38 cellular contexts compared by ENCODE assay signal in genomic region chr2:158060160-158060861, GRCh38. TPM values are rescaled to one million over a fixed set of nuclear protein-coding genes. Genes with fewer than 3 reads are reported as not detected.
"Had no signal": no experiment of that assay in that cellular context is flagged by ENCODE, and none has a peak within 500 bp of the region (broad histone marks: within the 10 kb centered on the region; RNA-seq: fewer than 3 reads in every experiment).

No MANE protein-coding gene starts in this region.

- H3K4me3 ChIP-seq: cardiac muscle cell, Peyer's patch, SK-N-MC had no signal

- H3K27ac ChIP-seq: cardiac muscle cell, KMS-11, RWPE1, SK-N-MC, VCaP had no signal

- H3K4me2 ChIP-seq: KMS-11 had no signal

- DNase-seq: activated B cell treated with CpG ODN at 0.5 μM for 24 hours; activated CD4-positive, alpha-beta memory T cell treated with anti-CD3 and anti-CD28 coated beads for 36 hours; activated CD4-positive, alpha-beta T cell treated with anti-CD3 and anti-CD28 coated beads for 4 hours; activated CD4-positive, alpha-beta T cell treated with anti-CD3 and anti-CD28 coated beads, Interleukin-2, amount 50 U/mL, for 1 hour; activated CD4-positive, CD25-positive, alpha-beta regulatory T cell treated with anti-CD3 and anti-CD28 coated beads, Interleukin-2, amount 50 U/mL, for 72 hours; activated CD8-positive, alpha-beta memory T cell treated with anti-CD3 and anti-CD28 coated beads, Interleukin-2, amount 50 U/mL, for 4 hours; activated gamma-delta T cell treated with Interleukin-2 at 50 U/mL for 16 hours; activated naive CD4-positive, alpha-beta T cell treated with anti-CD3 and anti-CD28 coated beads for 36 hours; activated T-cell treated with anti-CD3 and anti-CD28 coated beads for 4 hours; activated T-cell treated with anti-CD3 and anti-CD28 coated beads, Interleukin-2, amount 50 U/mL, for 4 hours; anterior cingulate cortex; MM.1S; MV-4-11; NCI-H1092; NCI-H1417; NCI-H146; NCI-H187; NCI-H2029 treated with DMSO at 0.1 percent for 48 hours; NCI-H2107; NCI-H2171; NCI-H510A; NCI-H526; NCI-H774; PC-3; Peyer's patch; SIG-M5; T-cell; T-helper 17 cell; T-helper 9 cell had no signal

- H3K9me3 ChIP-seq: Peyer's patch had no signal

- H3K27me3 Mint-ChIP-seq: activated B cell treated with CpG ODN at 0.5 μM for 24 hours had no signal

- H3K4me3 Mint-ChIP-seq: activated B cell treated with CpG ODN at 0.5 μM for 24 hours; activated CD4-positive, alpha-beta memory T cell treated with anti-CD3 and anti-CD28 coated beads for 36 hours; activated naive CD4-positive, alpha-beta T cell treated with anti-CD3 and anti-CD28 coated beads for 36 hours; activated T-cell treated with anti-CD3 and anti-CD28 coated beads, Interleukin-2, amount 50 U/mL, for 4 hours; activated T-helper 1 cell treated with anti-CD3 and anti-CD28 coated beads, Interleukin-12 subunit alpha, Interleukin-12 subunit beta, Interleukin-2, Interleukin-4 antibody, amounts not matched to agents 30 ng/mL and 10 ng/mL and 1 ng/mL, durations not matched to agents 14 hours and 24 hours and 36 hours; T-cell; T-helper 17 cell had no signal

- H3K27ac Mint-ChIP-seq: activated B cell treated with CpG ODN at 0.5 μM for 24 hours; activated CD4-positive, alpha-beta memory T cell treated with anti-CD3 and anti-CD28 coated beads for 36 hours; activated naive CD4-positive, alpha-beta T cell treated with anti-CD3 and anti-CD28 coated beads for 36 hours; activated naive CD4-positive, alpha-beta T cell treated with anti-CD3 and anti-CD28 coated beads, Interleukin-2, amount 50 U/mL, for 72 hours; activated T-helper 1 cell treated with anti-CD3 and anti-CD28 coated beads, Interleukin-12 subunit alpha, Interleukin-12 subunit beta, Interleukin-2, Interleukin-4 antibody, amounts not matched to agents 30 ng/mL and 10 ng/mL and 1 ng/mL, durations not matched to agents 14 hours and 24 hours and 36 hours; T-cell; T-helper 17 cell had no signal

- H3K36me3 ChIP-seq: cardiac muscle cell, Peyer's patch had no signal

- H3K36me3 Mint-ChIP-seq: activated CD4-positive, alpha-beta memory T cell treated with anti-CD3 and anti-CD28 coated beads for 36 hours; activated naive CD4-positive, alpha-beta T cell treated with anti-CD3 and anti-CD28 coated beads, Interleukin-2, amount 50 U/mL, for 72 hours; T-cell had no signal

- H3K27me3 ChIP-seq: cardiac muscle cell, Peyer's patch had no signal

- H3K9me3 Mint-ChIP-seq: activated B cell treated with CpG ODN at 0.5 μM for 24 hours; activated naive CD4-positive, alpha-beta T cell treated with anti-CD3 and anti-CD28 coated beads, Interleukin-2, amount 50 U/mL, for 72 hours; activated T-cell treated with anti-CD3 and anti-CD28 coated beads, Interleukin-2, amount 50 U/mL, for 4 hours; activated T-helper 1 cell treated with anti-CD3 and anti-CD28 coated beads, Interleukin-12 subunit alpha, Interleukin-12 subunit beta, Interleukin-2, Interleukin-4 antibody, amounts not matched to agents 30 ng/mL and 10 ng/mL and 1 ng/mL, durations not matched to agents 14 hours and 24 hours and 36 hours had no signal

- H3K4me1 Mint-ChIP-seq: activated B cell treated with CpG ODN at 0.5 μM for 24 hours, T-cell, T-helper 17 cell had no signal

RNA-seq across cellular contexts. Expression of gene UPP2, which starts 41.4 kb away (rescaled TPM):
- total RNA-seq: activated B cell treated with CpG ODN at 0.5 μM for 24 hours; activated CD4-positive, alpha-beta memory T cell treated with anti-CD3 and anti-CD28 coated beads for 36 hours; activated naive CD4-positive, alpha-beta T cell treated with anti-CD3 and anti-CD28 coated beads for 36 hours; activated naive CD4-positive, alpha-beta T cell treated with anti-CD3 and anti-CD28 coated beads, Interleukin-2, amount 50 U/mL, for 72 hours; activated T-cell treated with anti-CD3 and anti-CD28 coated beads, Interleukin-2, amount 50 U/mL, for 4 hours; activated T-helper 1 cell treated with anti-CD3 and anti-CD28 coated beads, Interleukin-12 subunit alpha, Interleukin-12 subunit beta, Interleukin-2, Interleukin-4 antibody, amounts not matched to agents 30 ng/mL and 10 ng/mL and 1 ng/mL, durations not matched to agents 14 hours and 24 hours and 36 hours; cardiac muscle cell; LHCN-M2; PC-3; Peyer's patch; Right ventricle myocardium inferior; T-cell; T-helper 17 cell had no signal
- polyA plus RNA-seq: cardiac muscle cell had no signal
